35 cellular contexts compared by ENCODE assay signal in genomic region chr7:29749701-29750321, GRCh38. TPM values are rescaled to one million over a fixed set of nuclear protein-coding genes. Genes with fewer than 3 reads are reported as not detected.
A peak's percentile ranks its signal among the peaks of the same experiment; 100 is the strongest.
DNase-seq lines count a peak whose midpoint lies in the region; ATAC-seq, FAIRE-seq and TF ChIP-seq lines count a peak whose summit lies in the region.
"Had no signal": no experiment of that assay in that cellular context is flagged by ENCODE, and none has a peak within 500 bp of the region (broad histone marks: within the 10 kb centered on the region; RNA-seq: fewer than 3 reads in every experiment).

No MANE protein-coding gene starts in this region.

- DNase-seq in HUDEP-2 (lab: John Stamatoyannopoulos, UW; ENCODE audit: unreplicated experiment in 76 of 76) (peak in 44 of 76 experiments; percentile 3 to 63 (median 20)), amniotic epithelial cell (ENCODE audit: low read depth) (peak; percentile 56), urothelium cell line (ENCODE audit: low spot score) (no peak), GOT3 (lab: John Stamatoyannopoulos, UW) (no peak), chondrocyte (ENCODE audit: low spot score) (no peak)
- DNase-seq in activated CD4-positive, alpha-beta T cell treated with anti-CD3 and anti-CD28 coated beads, Interleukin-2, amount 50 U/mL, for 48 hours = no peak
- DNase-seq: activated CD4-positive, alpha-beta T cell treated with anti-CD3 and anti-CD28 coated beads, Interleukin-2, amount 10 ng/mL, durations not matched to agents 24 days and 14 days; activated gamma-delta T cell; activated naive CD8-positive, alpha-beta T cell treated with anti-CD3 and anti-CD28 coated beads for 36 hours; activated T-cell treated with anti-CD3 and anti-CD28 coated beads, Interleukin-2, amount 50 U/mL, for 4 hours; C1 segment of cervical spinal cord; Caco-2; DMS79; glutamatergic neuron; left ventricle myocardium inferior; MM.1S; NCI-H2029; NCI-H2227 treated with DMSO at 0.1 percent for 48 hours; NCI-H526; NK-92 treated with Interleukin-12 subunit alpha and Interleukin-12 subunit beta, amount 100 ng/mL, for 24 hours; PC-9; SHP77; stimulated activated CD4-positive, alpha-beta T cell treated with anti-CD3 and anti-CD28 coated beads, Interleukin-4, amount 100 ng/mL, for 4 hours; upper lobe of right lung had no signal

- WGBS in mesodermal cell (ENCODE audit: insufficient coverage in 2 of 2), 2 experiments = 76 to 94% methylated on average over 4 to 6 of the region's 7 CpGs

- H3K4me1 ChIP-seq in mesodermal cell (ENCODE audit: control insufficient read depth, insufficient read depth, low read length, poor library complexity, severe bottlenecking) = peaks cover 11% of the 10 kb centered on the region
- H3K4me1 ChIP-seq: ascending aorta, Caco-2, upper lobe of right lung had no signal

- H3K36me3 Mint-ChIP-seq in chondrocyte (ENCODE audit: low read depth) = no peaks in the 10 kb centered on the region
- H3K36me3 Mint-ChIP-seq: activated naive CD8-positive, alpha-beta T cell treated with anti-CD3 and anti-CD28 coated beads for 36 hours had no signal

- H3K4me3 Mint-ChIP-seq in chondrocyte (ENCODE audit: unreplicated experiment) = no peak overlapping the region
- H3K4me3 Mint-ChIP-seq: activated CD4-positive, alpha-beta T cell treated with anti-CD3 and anti-CD28 coated beads, Interleukin-2, amount 10 ng/mL, durations not matched to agents 24 days and 14 days; activated naive CD8-positive, alpha-beta T cell treated with anti-CD3 and anti-CD28 coated beads for 36 hours; activated T-cell treated with anti-CD3 and anti-CD28 coated beads, Interleukin-2, amount 50 U/mL, for 4 hours had no signal

- H3K4me3 ChIP-seq in mesodermal cell (ENCODE audit: extremely low read depth, insufficient read depth, low read length, poor library complexity, severe bottlenecking) = no peak overlapping the region
- H3K4me3 ChIP-seq: ascending aorta, cardiac muscle cell, left ventricle myocardium inferior, PC-9, upper lobe of right lung had no signal

- H3K9me3 Mint-ChIP-seq in chondrocyte (ENCODE audit: low read depth) = no peaks in the 10 kb centered on the region
- H3K9me3 Mint-ChIP-seq: activated CD4-positive, alpha-beta T cell treated with anti-CD3 and anti-CD28 coated beads, Interleukin-2, amount 10 ng/mL, durations not matched to agents 24 days and 14 days; activated naive CD8-positive, alpha-beta T cell treated with anti-CD3 and anti-CD28 coated beads for 36 hours; activated T-cell treated with anti-CD3 and anti-CD28 coated beads, Interleukin-2, amount 50 U/mL, for 4 hours had no signal

- FAIRE-seq in urothelium cell line (lab: Jason Lieb, UNC) = peak; percentile 90
- FAIRE-seq: H1, islet of Langerhans had no signal

- H3K36me3 ChIP-seq in mesodermal cell (ENCODE audit: control insufficient read depth, insufficient read depth, low read length) = no peaks in the 10 kb centered on the region
- H3K36me3 ChIP-seq: ascending aorta, cardiac muscle cell, left ventricle myocardium inferior, neutrophil, upper lobe of right lung had no signal

- peak overlapping the region; percentile 70 for H3K27ac ChIP-seq in mesodermal cell (ENCODE audit: low read depth, low read length, severe bottlenecking)
- H3K27ac ChIP-seq: ascending aorta, cardiac muscle cell, KMS-11, left ventricle myocardium inferior, neutrophil, PC-9, upper lobe of right lung had no signal

- no peak overlapping the region for H3K27ac Mint-ChIP-seq in chondrocyte (ENCODE audit: unreplicated experiment)
- H3K27ac Mint-ChIP-seq: activated CD4-positive, alpha-beta T cell treated with anti-CD3 and anti-CD28 coated beads, Interleukin-2, amount 10 ng/mL, durations not matched to agents 24 days and 14 days; activated naive CD8-positive, alpha-beta T cell treated with anti-CD3 and anti-CD28 coated beads for 36 hours; progenitor cell of endocrine pancreas had no signal

- ATAC-seq in GM21423 (IDR thresholded peaks at IDR 0.05; ENCODE audit: unreplicated experiment) = no peak
- ATAC-seq: sciatic nerve had no signal

- H3K4me1 Mint-ChIP-seq in chondrocyte (ENCODE audit: low read depth) = no peaks in the 10 kb centered on the region
- H3K4me1 Mint-ChIP-seq: activated CD4-positive, alpha-beta T cell treated with anti-CD3 and anti-CD28 coated beads, Interleukin-2, amount 10 ng/mL, durations not matched to agents 24 days and 14 days; activated naive CD8-positive, alpha-beta T cell treated with anti-CD3 and anti-CD28 coated beads for 36 hours had no signal

- H3K9me3 ChIP-seq in mesodermal cell (ENCODE audit: control insufficient read depth, low read length) = no peaks in the 10 kb centered on the region
- H3K9me3 ChIP-seq: ascending aorta, Caco-2, left ventricle myocardium inferior, neutrophil, upper lobe of right lung had no signal

- peaks cover 10% of the 10 kb centered on the region for H3K27me3 Mint-ChIP-seq in chondrocyte (ENCODE audit: low read depth)
- H3K27me3 Mint-ChIP-seq: activated CD4-positive, alpha-beta T cell treated with anti-CD3 and anti-CD28 coated beads, Interleukin-2, amount 10 ng/mL, durations not matched to agents 24 days and 14 days had no signal

- no peak for TF ChIP-seq CTCF in chondrocyte (IDR thresholded peaks at IDR 0.05)

RNA-seq across cellular contexts. Expression of gene WIPF3, which starts 56.5 kb away (rescaled TPM):
- 2.4 TPM for polyA plus RNA-seq in mesodermal cell (2013, experiment 1 of 2)
- polyA plus RNA-seq in mesodermal cell (2013, experiment 2 of 2) = 2.0 TPM
- total RNA-seq in chondrocyte = 0.10 to 0.65 TPM (median 0.51 TPM) in 3 replicates
- total RNA-seq: activated CD4-positive, alpha-beta T cell treated with anti-CD3 and anti-CD28 coated beads, Interleukin-2, amount 10 ng/mL, durations not matched to agents 24 days and 14 days; activated naive CD8-positive, alpha-beta T cell treated with anti-CD3 and anti-CD28 coated beads for 36 hours; activated T-cell treated with anti-CD3 and anti-CD28 coated beads, Interleukin-2, amount 50 U/mL, for 4 hours; T-helper 2 cell treated with Interferon-gamma antibody and Interleukin-4, amounts not matched to agents 100 ng/mL and 5 ng/mL, for 36 hours had no signal

Comparison
In these comparisons a context has a peak if more than half of its experiments do, and no peak if none do; other contexts are left out.
1. DNase-seq: peak in HUDEP-2 (44 of 76) and amniotic epithelial cell (single experiment); none in urothelium cell line (single experiment), activated CD4-positive, alpha-beta T cell treated with anti-CD3 and anti-CD28 coated beads, Interleukin-2, amount 50 U/mL, for 48 hours (0 of 2), GOT3 (single experiment) and chondrocyte (single experiment).